12 cellular contexts compared by ENCODE assay signal in genomic region chr7:50684011-50684701, GRCh38.
"Had no signal": no experiment of that assay in that cellular context is flagged by ENCODE, and none has a peak within 500 bp of the region (broad histone marks: within the 10 kb centered on the region; RNA-seq: fewer than 3 reads in every experiment).

No MANE protein-coding gene starts in this region.

- DNase-seq: activated CD4-positive, alpha-beta T cell treated with anti-CD3 and anti-CD28 coated beads for 4 hours; activated CD8-positive, alpha-beta memory T cell treated with anti-CD3 and anti-CD28 coated beads, Interleukin-2, amount 50 U/mL, for 48 hours; activated CD8-positive, alpha-beta T cell treated with anti-CD3 and anti-CD28 coated beads, Interleukin-2, amount 10 ng/mL, durations not matched to agents 7 days and 5 days; aorta; immature natural killer cell; mesendoderm; stimulated activated CD4-positive, alpha-beta T cell treated with anti-CD3 and anti-CD28 coated beads, Interleukin-2, amount 100 ng/mL, for 48 hours; stimulated activated naive CD4-positive, alpha-beta T cell treated with Interleukin-2 at 50 U/mL for 16 hours; T-cell; T1000 had no signal

- ATAC-seq: activated CD8-positive, alpha-beta T cell treated with anti-CD3 and anti-CD28 coated beads, Interleukin-2, amount 10 ng/mL, durations not matched to agents 7 days and 5 days; sciatic nerve; T-cell had no signal

- H3K9me3 Mint-ChIP-seq: immature natural killer cell, T-cell had no signal

- H3K36me3 Mint-ChIP-seq: immature natural killer cell, T-cell had no signal

- H3K27ac Mint-ChIP-seq: activated CD8-positive, alpha-beta T cell treated with anti-CD3 and anti-CD28 coated beads, Interleukin-2, amount 10 ng/mL, durations not matched to agents 7 days and 5 days; immature natural killer cell; T-cell had no signal

- H3K27ac ChIP-seq: SK-N-MC had no signal

- H3K4me3 Mint-ChIP-seq: activated CD8-positive, alpha-beta T cell treated with anti-CD3 and anti-CD28 coated beads, Interleukin-2, amount 10 ng/mL, durations not matched to agents 7 days and 5 days; immature natural killer cell; T-cell had no signal

- H3K4me3 ChIP-seq: SK-N-MC had no signal

- H3K4me1 Mint-ChIP-seq: immature natural killer cell had no signal
